In the genomic region with DNA sequence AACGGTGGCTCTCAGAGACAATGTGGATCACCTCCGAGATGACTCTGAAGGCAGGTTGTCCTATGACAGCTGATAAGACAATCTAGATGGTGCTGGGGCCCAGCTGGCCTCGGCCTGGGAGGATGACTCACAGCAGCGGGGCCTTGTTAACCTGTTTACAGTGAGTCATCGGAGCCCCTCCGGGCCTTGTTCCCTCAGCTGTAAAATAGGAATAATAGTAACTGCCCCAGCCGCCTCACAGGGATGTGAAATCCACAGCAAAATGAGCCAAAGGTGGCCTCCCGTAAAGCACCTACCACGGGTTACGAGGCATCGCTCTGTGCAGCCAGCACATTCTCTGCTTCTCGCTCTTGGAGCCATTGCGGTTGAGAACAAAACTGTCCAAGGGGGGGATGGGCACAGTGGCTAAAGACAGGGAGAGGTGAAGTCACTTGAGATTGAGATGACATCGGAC, we compare ENCODE assay signal across 1 cellular context.
TF ChIP-seq lines count a peak whose summit lies in the region.

No MANE protein-coding gene starts in this region.

TF ChIP-seq in K562, 482 proteins besides CTCF, POLR2A, EP300 and RAD21 (continued from another document and continues in another):
- TF ChIP-seq, protein P1, sequence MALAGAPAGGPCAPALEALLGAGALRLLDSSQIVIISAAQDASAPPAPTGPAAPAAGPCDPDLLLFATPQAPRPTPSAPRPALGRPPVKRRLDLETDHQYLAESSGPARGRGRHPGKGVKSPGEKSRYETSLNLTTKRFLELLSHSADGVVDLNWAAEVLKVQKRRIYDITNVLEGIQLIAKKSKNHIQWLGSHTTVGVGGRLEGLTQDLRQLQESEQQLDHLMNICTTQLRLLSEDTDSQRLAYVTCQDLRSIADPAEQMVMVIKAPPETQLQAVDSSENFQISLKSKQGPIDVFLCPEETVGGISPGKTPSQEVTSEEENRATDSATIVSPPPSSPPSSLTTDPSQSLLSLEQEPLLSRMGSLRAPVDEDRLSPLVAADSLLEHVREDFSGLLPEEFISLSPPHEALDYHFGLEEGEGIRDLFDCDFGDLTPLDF (CRISPR knock-in tag; IDR thresholded peaks at IDR 0.05): no peak
- TF ChIP-seq CREM (IDR thresholded peaks at IDR 0.05; ENCODE audit: low read depth) (peak; percentile 53), CCNT2 (IDR thresholded peaks at IDR 0.05; ENCODE audit: borderline replicate concordance, extremely low read depth, insufficient read length, low read depth, low read length) (peak; percentile 70), BHLHE40 (IDR thresholded peaks at IDR 0.05; ENCODE audit: low read length) (peak; percentile 19; the same call in 1 of the 2 replicates), SMARCC2 (IDR thresholded peaks at IDR 0.05; ENCODE audit: low read depth) (peak; percentile 96), POLR2B (IDR thresholded peaks at IDR 0.05; ENCODE audit: low read depth, partially characterized antibody) (no peak), CBFA2T2 (conservative IDR thresholded peaks at IDR 0.05) (peak; percentile 83), HMBOX1 (IDR thresholded peaks at IDR 0.05) (peak; percentile 65; the same call in 1 of the 2 replicates), HDAC1 (IDR thresholded peaks at IDR 0.05) (peak in 1 of 2 experiments; percentile 49; a peak in 1 of 4 replicates), ZNF766 (CRISPR knock-in tag; conservative IDR thresholded peaks at IDR 0.05) (peak; percentile 57; the same call in 1 of the 2 replicates), TEAD4 (IDR thresholded peaks at IDR 0.05; ENCODE audit: low read length) (peak; percentile 60), TEAD4 (CRISPR knock-in tag; IDR thresholded peaks at IDR 0.05; ENCODE audit: borderline replicate concordance) (no peak), POLR2AphosphoS5 (IDR thresholded peaks at IDR 0.05; ENCODE audit: control insufficient read depth, insufficient read depth, low read depth, low read length) (peak; percentile 24; the same call in 1 of the 2 replicates), PKNOX1 (IDR thresholded peaks at IDR 0.05) (peak; percentile 30), ESRRA (IDR thresholded peaks at IDR 0.05; ENCODE audit: borderline replicate concordance, low read depth) (peak; percentile 19; the same call in 1 of the 2 replicates), BCOR (IDR thresholded peaks at IDR 0.05) (peak; percentile 39; the same call in 1 of the 2 replicates), SMAD4 (CRISPR knock-in tag; conservative IDR thresholded peaks at IDR 0.05) (0 out of 2 replicates have a peak, but pooled peaks have one; percentile 33), MTA3 (IDR thresholded peaks at IDR 0.05; ENCODE audit: borderline replicate concordance) (0 out of 2 replicates have a peak, but pooled peaks have one; percentile 37), RCOR1 (IDR thresholded peaks at IDR 0.05; ENCODE audit: borderline replicate concordance in 1 of 2, low read depth in 2 of 2, low read length in 2 of 2) (peak in 1 of 2 experiments; percentile 89; a peak in 2 of 4 replicates), SIN3A (IDR thresholded peaks at IDR 0.05; ENCODE audit: borderline replicate concordance in 2 of 2, control insufficient read depth in 1 of 2, low read depth in 2 of 2, low read length in 2 of 2) (peak in 1 of 2 experiments; percentile 49; a peak in 1 of 4 replicates), COPS2 (conservative IDR thresholded peaks at IDR 0.05) (no peak), MBD2 (IDR thresholded peaks at IDR 0.05; ENCODE audit: borderline replicate concordance, low read depth) (peak; percentile 77), ZNF75A (CRISPR knock-in tag; IDR thresholded peaks at IDR 0.05) (no peak), TRIM24 (IDR thresholded peaks at IDR 0.05) (peak in 1 of 2 experiments; percentile 57; a peak in 1 of 4 replicates), TCF3 (CRISPR knock-in tag; IDR thresholded peaks at IDR 0.05) (peak; percentile 75), ZFX (CRISPR knock-in tag; IDR thresholded peaks at IDR 0.05) (peak; percentile 72), FOXK2 (conservative IDR thresholded peaks at IDR 0.05 in 1 of 2, IDR thresholded peaks at IDR 0.05 in 1 of 2; ENCODE audit: low read depth in 2 of 2) (peak; percentile 27 to 60; a peak in 2 of 4 replicates), ZKSCAN1 (IDR thresholded peaks at IDR 0.05; ENCODE audit: low read depth, low read length) (no peak), MYC (IDR thresholded peaks at IDR 0.05; ENCODE audit: low read depth, low read length) (0 out of 2 replicates have a peak, but pooled peaks have one; percentile 21), MYC (CRISPR knock-in tag; IDR thresholded peaks at IDR 0.05; ENCODE audit: borderline replicate concordance, low read depth) (no peak), MEIS2 (IDR thresholded peaks at IDR 0.05; ENCODE audit: partially characterized antibody) (peak; percentile 74), ZNF134 (CRISPR knock-in tag; conservative IDR thresholded peaks at IDR 0.05) (no peak), CTBP1 (IDR thresholded peaks at IDR 0.05; ENCODE audit: borderline replicate concordance) (peak; percentile 97), ZNF311 (CRISPR knock-in tag; IDR thresholded peaks at IDR 0.05) (no peak), ZNF586 (CRISPR knock-in tag; conservative IDR thresholded peaks at IDR 0.05) (no peak), ADNP (tag; IDR thresholded peaks at IDR 0.05) (peak; percentile 46; the same call in 1 of the 2 replicates), ZNF77 (CRISPR knock-in tag; IDR thresholded peaks at IDR 0.05) (no peak), ATF1 (CRISPR knock-in tag; IDR thresholded peaks at IDR 0.05) (no peak), ATF1 (tag; IDR thresholded peaks at IDR 0.05) (0 out of 2 replicates have a peak, but pooled peaks have one; percentile 21), ZNF12 (CRISPR knock-in tag; IDR thresholded peaks at IDR 0.05) (no peak), ARID1B (IDR thresholded peaks at IDR 0.05) (peak; percentile 93), FOSL1 (tag; conservative IDR thresholded peaks at IDR 0.05) (peak; percentile 100), NFIC (IDR thresholded peaks at IDR 0.05) (0 out of 2 replicates have a peak, but pooled peaks have one; percentile 21), SMARCA5 (IDR thresholded peaks at IDR 0.05) (no peak), SMARCA4 (IDR thresholded peaks at IDR 0.05) (peak; percentile 95), ASH1L (IDR thresholded peaks at IDR 0.05; ENCODE audit: borderline replicate concordance, low read depth, partially characterized antibody) (no peak), NEUROD1 (IDR thresholded peaks at IDR 0.05; ENCODE audit: borderline replicate concordance, low read depth, low read length, partially characterized antibody) (peak; percentile 80), STAG1 (CRISPR knock-in tag; IDR thresholded peaks at IDR 0.05; ENCODE audit: borderline replicate concordance) (no peak), ZNF561 (CRISPR knock-in tag; conservative IDR thresholded peaks at IDR 0.05) (no peak), LEF1 (IDR thresholded peaks at IDR 0.05) (peak; percentile 55; the same call in 1 of the 2 replicates), STAT5A (IDR thresholded peaks at IDR 0.05; ENCODE audit: borderline replicate concordance, low read length) (peak; percentile 54; the same call in 1 of the 2 replicates), CBFA2T3 (IDR thresholded peaks at IDR 0.05) (peak; percentile 83), JUN (IDR thresholded peaks at IDR 0.05; ENCODE audit: borderline replicate concordance, low read depth, low read length) (peak; percentile 99), JUN (CRISPR knock-in tag; IDR thresholded peaks at IDR 0.05; ENCODE audit: borderline replicate concordance) (0 out of 2 replicates have a peak, but pooled peaks have one; percentile 29), ZBTB7A (IDR thresholded peaks at IDR 0.05; ENCODE audit: borderline replicate concordance, control insufficient read depth, low read depth, low read length) (peak; percentile 84; the same call in 1 of the 2 replicates), CXXC5 (CRISPR knock-in tag; IDR thresholded peaks at IDR 0.05) (peak; percentile 66), ATF7 (IDR thresholded peaks at IDR 0.05) (peak; percentile 89), DACH1 (IDR thresholded peaks at IDR 0.05; ENCODE audit: partially characterized antibody) (peak; percentile 93), TRIM25 (IDR thresholded peaks at IDR 0.05; ENCODE audit: borderline replicate concordance) (no peak), SMARCE1 (IDR thresholded peaks at IDR 0.05) (peak; percentile 98), RBBP5 (IDR thresholded peaks at IDR 0.05; ENCODE audit: borderline replicate concordance, insufficient read depth, low read length, poor library complexity, severe bottlenecking) (peak; percentile 47), DPF2 (IDR thresholded peaks at IDR 0.05) (peak; percentile 95)
- TF ChIP-seq, protein P2, sequence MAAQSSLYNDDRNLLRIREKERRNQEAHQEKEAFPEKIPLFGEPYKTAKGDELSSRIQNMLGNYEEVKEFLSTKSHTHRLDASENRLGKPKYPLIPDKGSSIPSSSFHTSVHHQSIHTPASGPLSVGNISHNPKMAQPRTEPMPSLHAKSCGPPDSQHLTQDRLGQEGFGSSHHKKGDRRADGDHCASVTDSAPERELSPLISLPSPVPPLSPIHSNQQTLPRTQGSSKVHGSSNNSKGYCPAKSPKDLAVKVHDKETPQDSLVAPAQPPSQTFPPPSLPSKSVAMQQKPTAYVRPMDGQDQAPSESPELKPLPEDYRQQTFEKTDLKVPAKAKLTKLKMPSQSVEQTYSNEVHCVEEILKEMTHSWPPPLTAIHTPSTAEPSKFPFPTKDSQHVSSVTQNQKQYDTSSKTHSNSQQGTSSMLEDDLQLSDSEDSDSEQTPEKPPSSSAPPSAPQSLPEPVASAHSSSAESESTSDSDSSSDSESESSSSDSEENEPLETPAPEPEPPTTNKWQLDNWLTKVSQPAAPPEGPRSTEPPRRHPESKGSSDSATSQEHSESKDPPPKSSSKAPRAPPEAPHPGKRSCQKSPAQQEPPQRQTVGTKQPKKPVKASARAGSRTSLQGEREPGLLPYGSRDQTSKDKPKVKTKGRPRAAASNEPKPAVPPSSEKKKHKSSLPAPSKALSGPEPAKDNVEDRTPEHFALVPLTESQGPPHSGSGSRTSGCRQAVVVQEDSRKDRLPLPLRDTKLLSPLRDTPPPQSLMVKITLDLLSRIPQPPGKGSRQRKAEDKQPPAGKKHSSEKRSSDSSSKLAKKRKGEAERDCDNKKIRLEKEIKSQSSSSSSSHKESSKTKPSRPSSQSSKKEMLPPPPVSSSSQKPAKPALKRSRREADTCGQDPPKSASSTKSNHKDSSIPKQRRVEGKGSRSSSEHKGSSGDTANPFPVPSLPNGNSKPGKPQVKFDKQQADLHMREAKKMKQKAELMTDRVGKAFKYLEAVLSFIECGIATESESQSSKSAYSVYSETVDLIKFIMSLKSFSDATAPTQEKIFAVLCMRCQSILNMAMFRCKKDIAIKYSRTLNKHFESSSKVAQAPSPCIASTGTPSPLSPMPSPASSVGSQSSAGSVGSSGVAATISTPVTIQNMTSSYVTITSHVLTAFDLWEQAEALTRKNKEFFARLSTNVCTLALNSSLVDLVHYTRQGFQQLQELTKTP (IDR thresholded peaks at IDR 0.05; ENCODE audit: low read depth in 1 of 2, partially characterized antibody in 2 of 2): no peak
- TF ChIP-seq, protein P3, sequence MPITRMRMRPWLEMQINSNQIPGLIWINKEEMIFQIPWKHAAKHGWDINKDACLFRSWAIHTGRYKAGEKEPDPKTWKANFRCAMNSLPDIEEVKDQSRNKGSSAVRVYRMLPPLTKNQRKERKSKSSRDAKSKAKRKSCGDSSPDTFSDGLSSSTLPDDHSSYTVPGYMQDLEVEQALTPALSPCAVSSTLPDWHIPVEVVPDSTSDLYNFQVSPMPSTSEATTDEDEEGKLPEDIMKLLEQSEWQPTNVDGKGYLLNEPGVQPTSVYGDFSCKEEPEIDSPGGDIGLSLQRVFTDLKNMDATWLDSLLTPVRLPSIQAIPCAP (CRISPR knock-in tag; IDR thresholded peaks at IDR 0.05; ENCODE audit: borderline replicate concordance): no peak
- TF ChIP-seq, protein P4, sequence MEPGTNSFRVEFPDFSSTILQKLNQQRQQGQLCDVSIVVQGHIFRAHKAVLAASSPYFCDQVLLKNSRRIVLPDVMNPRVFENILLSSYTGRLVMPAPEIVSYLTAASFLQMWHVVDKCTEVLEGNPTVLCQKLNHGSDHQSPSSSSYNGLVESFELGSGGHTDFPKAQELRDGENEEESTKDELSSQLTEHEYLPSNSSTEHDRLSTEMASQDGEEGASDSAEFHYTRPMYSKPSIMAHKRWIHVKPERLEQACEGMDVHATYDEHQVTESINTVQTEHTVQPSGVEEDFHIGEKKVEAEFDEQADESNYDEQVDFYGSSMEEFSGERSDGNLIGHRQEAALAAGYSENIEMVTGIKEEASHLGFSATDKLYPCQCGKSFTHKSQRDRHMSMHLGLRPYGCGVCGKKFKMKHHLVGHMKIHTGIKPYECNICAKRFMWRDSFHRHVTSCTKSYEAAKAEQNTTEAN (CRISPR knock-in tag; IDR thresholded peaks at IDR 0.05): no peak
- TF ChIP-seq, protein P5, sequence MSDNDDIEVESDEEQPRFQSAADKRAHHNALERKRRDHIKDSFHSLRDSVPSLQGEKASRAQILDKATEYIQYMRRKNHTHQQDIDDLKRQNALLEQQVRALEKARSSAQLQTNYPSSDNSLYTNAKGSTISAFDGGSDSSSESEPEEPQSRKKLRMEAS (CRISPR knock-in tag; IDR thresholded peaks at IDR 0.05): peak; percentile 17; the same call in 1 of the 2 replicates
